Comparison of ENCODE assay signal across 8 cellular contexts in genomic region chr12:16165506-16165905, GRCh38.
DNase-seq lines count a peak whose midpoint lies in the region; ATAC-seq and TF ChIP-seq lines count a peak whose summit lies in the region.

No MANE protein-coding gene starts in this region.

- H3K4me1 ChIP-seq in prostate gland (replicated peaks), result no peaks in the 10 kb centered on the region

- WGBS in prostate gland, result 0% methylated on average over 2 of the region's 2 CpGs

- CTCF ChIA-PET in RWPE1 (lab: Yijun Ruan, JAX), result interaction anchor here (0.6 to 1.2 kb wide), 3 partner anchors 18 to 915 kb away, joined by 4 read pairs; no protein-coding TSS in a partner anchor

- TF ChIP-seq CTCF in RWPE1 (conservative IDR thresholded peaks at IDR 0.05; ENCODE audit: low read depth), result peak; percentile 27
- TF ChIP-seq CTCF in fibroblast of villous mesenchyme (IDR thresholded peaks at IDR 0.05; ENCODE audit: insufficient read depth, low read depth, low read length), result peak; percentile 50
- peak in 3 of 4 experiments; percentile 41 to 48 (median 47) for TF ChIP-seq CTCF in prostate gland (IDR thresholded peaks at IDR 0.05)

- DNase-seq in GM04504 (ENCODE audit: low read depth), result peak; percentile 13
- DNase-seq in M059J (ENCODE audit: low read depth), result peak; percentile 24
- peak; percentile 48 for DNase-seq in RWPE1 (ENCODE audit: low spot score)
- DNase-seq in fibroblast of villous mesenchyme (ENCODE audit: low read depth), result peak; percentile 44
- DNase-seq in prostate gland (ENCODE audit: low spot score), result peak; percentile 10
- DNase-seq in UCSD-AML1 (lab: John Stamatoyannopoulos, UW; ENCODE audit: unreplicated experiment), result no peak
- no peak for DNase-seq in occipital lobe (lab: John Stamatoyannopoulos, UW)

- no peaks in the 10 kb centered on the region for H3K27me3 ChIP-seq in prostate gland (replicated peaks; ENCODE audit: insufficient read depth)

- POLR2A ChIA-PET in RWPE1 (lab: Yijun Ruan, JAX; ENCODE audit: low non-redundant PET), result no interaction called here

- H3K4me3 ChIP-seq in fibroblast of villous mesenchyme (ENCODE audit: low read depth, low read length) (no peak overlapping the region), prostate gland (no peak overlapping the region)

- H3K36me3 ChIP-seq in prostate gland, result no peaks in the 10 kb centered on the region

- H3K27ac ChIP-seq in RWPE1, result no peak overlapping the region
- H3K27ac ChIP-seq in prostate gland, result no peak overlapping the region

- ATAC-seq in HG03097 (IDR thresholded peaks at IDR 0.05; ENCODE audit: low FRiP score, unreplicated experiment), result no peak

- intact Hi-C loops in prostate gland (cut with DNase I), result no loop called here

- no peak for TF ChIP-seq POLR2A in prostate gland (IDR thresholded peaks at IDR 0.05)

- H3K9me3 ChIP-seq in prostate gland, result no peaks in the 10 kb centered on the region

Comparison
In these comparisons a context has a peak if more than half of its experiments do, and no peak if none do; other contexts are left out.
1. DNase-seq: peak in GM04504 (single experiment), M059J (single experiment), RWPE1 (single experiment), fibroblast of villous mesenchyme (single experiment) and prostate gland (single experiment); none in UCSD-AML1 (single experiment) and occipital lobe (single experiment).
2. Peak in every context shown above with its lines, with median percentiles within 50 percentile points of each other: CTCF ChIP-seq.